18 cellular contexts compared by ENCODE assay signal in genomic region chr4:38111024-38111423, GRCh38.
"Had no signal": no experiment of that assay in that cellular context is flagged by ENCODE, and none has a peak within 500 bp of the region (broad histone marks: within the 10 kb centered on the region; RNA-seq: fewer than 3 reads in every experiment).

No MANE protein-coding gene starts in this region.

- H3K4me3 Mint-ChIP-seq: activated CD8-positive, alpha-beta T cell treated with anti-CD3 and anti-CD28 coated beads, Interleukin-2, amount 10 ng/mL, durations not matched to agents 7 days and 5 days; activated naive CD8-positive, alpha-beta T cell; naive thymus-derived CD8-positive, alpha-beta T cell had no signal

- H3K27me3 ChIP-seq: body of pancreas, cardiac muscle cell, gastroesophageal sphincter, thyroid gland had no signal

- DNase-seq: activated CD4-positive, alpha-beta T cell treated with anti-CD3 and anti-CD28 coated beads for 1 hour; activated CD4-positive, alpha-beta T cell treated with anti-CD3 and anti-CD28 coated beads, Interleukin-2, amount 50 U/mL, for 1 hour; activated CD8-positive, alpha-beta T cell treated with anti-CD3 and anti-CD28 coated beads, Interleukin-2, amount 10 ng/mL, durations not matched to agents 7 days and 5 days; activated gamma-delta T cell treated with Interleukin-2 at 50 U/mL for 16 hours; cortex of kidney; head of caudate nucleus; hypothalamus; left ventricle myocardium inferior; naive thymus-derived CD8-positive, alpha-beta T cell; stimulated activated CD4-positive, alpha-beta T cell treated with anti-CD3 and anti-CD28 coated beads, Interleukin-4, amount 100 ng/mL, for 24 hours; stimulated activated naive CD8-positive, alpha-beta T cell treated with anti-CD3 and anti-CD28 coated beads, Interleukin-15, Interleukin-2, amounts not matched to agents 100 U/mL and 50 U/mL, for 24 hours; thyroid gland had no signal

- H3K27ac ChIP-seq: body of pancreas, cardiac muscle cell, epithelial cell of prostate, gastroesophageal sphincter, prostate gland, thyroid gland had no signal

- ATAC-seq: activated CD8-positive, alpha-beta T cell treated with anti-CD3 and anti-CD28 coated beads, Interleukin-2, amount 10 ng/mL, durations not matched to agents 7 days and 5 days; body of pancreas; gastroesophageal sphincter; naive thymus-derived CD8-positive, alpha-beta T cell; stimulated activated naive CD8-positive, alpha-beta T cell treated with anti-CD3 and anti-CD28 coated beads, Interleukin-15, Interleukin-2, amounts not matched to agents 100 U/mL and 50 U/mL, for 24 hours had no signal

- H3K27me3 Mint-ChIP-seq: activated naive CD8-positive, alpha-beta T cell; naive thymus-derived CD8-positive, alpha-beta T cell had no signal

- H3K36me3 ChIP-seq: cardiac muscle cell, prostate gland had no signal

- H3K9me3 ChIP-seq: body of pancreas, gastroesophageal sphincter, left ventricle myocardium inferior, prostate gland, thyroid gland had no signal

- H3K27ac Mint-ChIP-seq: activated CD8-positive, alpha-beta T cell treated with anti-CD3 and anti-CD28 coated beads, Interleukin-2, amount 10 ng/mL, durations not matched to agents 7 days and 5 days; activated naive CD8-positive, alpha-beta T cell had no signal

- H3K4me3 ChIP-seq: body of pancreas, cardiac muscle cell, gastroesophageal sphincter, left ventricle myocardium inferior, prostate gland, thyroid gland had no signal

- H3K9me3 Mint-ChIP-seq: naive thymus-derived CD8-positive, alpha-beta T cell had no signal
